Comparison of ENCODE assay signal across 15 cellular contexts in genomic region chr2:226905718-226906438, GRCh38.
A peak's percentile ranks its signal among the peaks of the same experiment; 100 is the strongest.
DNase-seq lines count a peak whose midpoint lies in the region; ATAC-seq and TF ChIP-seq lines count a peak whose summit lies in the region.
"Had no signal": no experiment of that assay in that cellular context is flagged by ENCODE, and none has a peak within 500 bp of the region (broad histone marks: within the 10 kb centered on the region; RNA-seq: fewer than 3 reads in every experiment).

No MANE protein-coding gene starts in this region.

- H3K4me3 Mint-ChIP-seq in activated CD8-positive, alpha-beta T cell treated with anti-CD3 and anti-CD28 coated beads for 36 hours, result no peak overlapping the region
- H3K4me3 Mint-ChIP-seq: neural crest cell had no signal

- H3K9me3 Mint-ChIP-seq in activated CD8-positive, alpha-beta T cell treated with anti-CD3 and anti-CD28 coated beads for 36 hours, result no peaks in the 10 kb centered on the region
- H3K9me3 Mint-ChIP-seq: neural crest cell had no signal

- POLR2A ChIA-PET in activated CD8-positive, alpha-beta T cell treated with anti-CD3 and anti-CD28 coated beads for 36 hours (lab: Charles Lee), result interaction anchor here (1.7 kb wide), 1 partner anchor 70 kb away, joined by 5 read pairs; the partner anchor contains the start of gene RHBDD1

- WGBS in tibial nerve, 2 donors, result 82 to 87% methylated on average over 7 of the region's 7 CpGs

- H3K36me3 Mint-ChIP-seq in activated CD8-positive, alpha-beta T cell treated with anti-CD3 and anti-CD28 coated beads for 36 hours (ENCODE audit: low read depth), result peaks cover 44% of the 10 kb centered on the region

- no peak overlapping the region for H3K4me3 ChIP-seq in tibial nerve
- H3K4me3 ChIP-seq: cardiac muscle cell had no signal

- no peak for TF ChIP-seq EP300 in tibial nerve (IDR thresholded peaks at IDR 0.05)

- H3K4me1 Mint-ChIP-seq in activated CD8-positive, alpha-beta T cell treated with anti-CD3 and anti-CD28 coated beads for 36 hours (ENCODE audit: low read depth), result peaks cover 56% of the 10 kb centered on the region
- H3K4me1 Mint-ChIP-seq: neural crest cell had no signal

- H3K27me3 ChIP-seq in tibial nerve, result no peaks in the 10 kb centered on the region
- H3K27me3 ChIP-seq: cardiac muscle cell had no signal

- H3K27me3 Mint-ChIP-seq in activated CD8-positive, alpha-beta T cell treated with anti-CD3 and anti-CD28 coated beads for 36 hours, result no peaks in the 10 kb centered on the region

- intact Hi-C loops in activated CD8-positive, alpha-beta T cell treated with anti-CD3 and anti-CD28 coated beads for 36 hours (cut with micrococcal nuclease), result no loop called here

- CTCF ChIA-PET in activated CD8-positive, alpha-beta T cell treated with anti-CD3 and anti-CD28 coated beads for 36 hours (lab: Charles Lee), result no interaction called here

- H3K36me3 ChIP-seq in tibial nerve, result peaks cover 0 to 21% (median 0%) of the 10 kb centered on the region in 3 donors

- no peak for DNase-seq in activated CD8-positive, alpha-beta T cell treated with anti-CD3 and anti-CD28 coated beads for 36 hours
- no peak for DNase-seq in NCI-H1694 treated with DMSO at 0.1 percent for 48 hours (lab: John Stamatoyannopoulos, UW)
- DNase-seq in tibial nerve (ENCODE audit: low spot score in 2 of 2), result no peak
- no peak for DNase-seq in GDM1 (lab: John Stamatoyannopoulos, UW)
- DNase-seq in NCI-H1105 (lab: John Stamatoyannopoulos, UW), result no peak
- DNase-seq: activated CD8-positive, alpha-beta memory T cell treated with anti-CD3 and anti-CD28 coated beads for 24 hours; Calu3; head of caudate nucleus; SIG-M5 had no signal

- peak overlapping the region in 1 of 4 donors; percentile 9 for H3K27ac ChIP-seq in tibial nerve
- H3K27ac ChIP-seq: cardiac muscle cell, HL-60 had no signal

- no peaks in the 10 kb centered on the region for H3K9me3 ChIP-seq in tibial nerve

- H3K4me1 ChIP-seq in tibial nerve, result peaks cover 0 to 13% (median 2%) of the 10 kb centered on the region in 4 donors

- peak overlapping the region; percentile 13 for H3K27ac Mint-ChIP-seq in activated CD8-positive, alpha-beta T cell treated with anti-CD3 and anti-CD28 coated beads for 36 hours

- ATAC-seq in GM18505 (IDR thresholded peaks at IDR 0.05; ENCODE audit: unreplicated experiment) (peak; percentile 87), GM21381 (IDR thresholded peaks at IDR 0.05; ENCODE audit: unreplicated experiment) (peak; percentile 81), HG03095 (IDR thresholded peaks at IDR 0.05; ENCODE audit: unreplicated experiment) (peak; percentile 77)
- ATAC-seq in activated CD8-positive, alpha-beta T cell treated with anti-CD3 and anti-CD28 coated beads for 36 hours, result no peak

- TF ChIP-seq POLR2A in GM18505 (IDR thresholded peaks at IDR 0.05; ENCODE audit: borderline replicate concordance, extremely low read depth, insufficient read depth, insufficient read length), result peak; percentile 29
- TF ChIP-seq POLR2A in tibial nerve (IDR thresholded peaks at IDR 0.05), result no peak

- TF ChIP-seq CTCF in activated CD8-positive, alpha-beta T cell treated with anti-CD3 and anti-CD28 coated beads for 36 hours (IDR thresholded peaks at IDR 0.05), result no peak
- no peak for TF ChIP-seq CTCF in tibial nerve (IDR thresholded peaks at IDR 0.05)
